ENCODE assay signal across 1 cellular context in genomic region chr10:99620713-99621453, GRCh38.
A peak's percentile ranks its signal among the peaks of the same experiment; 100 is the strongest.
TF ChIP-seq lines count a peak whose summit lies in the region.

No MANE protein-coding gene starts in this region.

TF ChIP-seq in HEK293, 187 proteins besides CTCF, POLR2A, EP300 and RAD21 (continued from another document):
- TF ChIP-seq, protein P1, sequence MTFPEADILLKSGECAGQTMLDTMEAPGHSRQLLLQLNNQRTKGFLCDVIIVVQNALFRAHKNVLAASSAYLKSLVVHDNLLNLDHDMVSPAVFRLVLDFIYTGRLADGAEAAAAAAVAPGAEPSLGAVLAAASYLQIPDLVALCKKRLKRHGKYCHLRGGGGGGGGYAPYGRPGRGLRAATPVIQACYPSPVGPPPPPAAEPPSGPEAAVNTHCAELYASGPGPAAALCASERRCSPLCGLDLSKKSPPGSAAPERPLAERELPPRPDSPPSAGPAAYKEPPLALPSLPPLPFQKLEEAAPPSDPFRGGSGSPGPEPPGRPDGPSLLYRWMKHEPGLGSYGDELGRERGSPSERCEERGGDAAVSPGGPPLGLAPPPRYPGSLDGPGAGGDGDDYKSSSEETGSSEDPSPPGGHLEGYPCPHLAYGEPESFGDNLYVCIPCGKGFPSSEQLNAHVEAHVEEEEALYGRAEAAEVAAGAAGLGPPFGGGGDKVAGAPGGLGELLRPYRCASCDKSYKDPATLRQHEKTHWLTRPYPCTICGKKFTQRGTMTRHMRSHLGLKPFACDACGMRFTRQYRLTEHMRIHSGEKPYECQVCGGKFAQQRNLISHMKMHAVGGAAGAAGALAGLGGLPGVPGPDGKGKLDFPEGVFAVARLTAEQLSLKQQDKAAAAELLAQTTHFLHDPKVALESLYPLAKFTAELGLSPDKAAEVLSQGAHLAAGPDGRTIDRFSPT (tag by site-specific recombination; IDR thresholded peaks at IDR 0.05), result no peak
- TF ChIP-seq ZNF184 (tag by site-specific recombination; IDR thresholded peaks at IDR 0.05), result 0 out of 2 replicates have a peak, but pooled peaks have one; percentile 26
- TF ChIP-seq ZNF335 (tag by site-specific recombination; conservative IDR thresholded peaks at IDR 0.05), result no peak; the same call in 1 of the 2 replicates
- no peak for TF ChIP-seq ZNF155 (tag by site-specific recombination; IDR thresholded peaks at IDR 0.05)
- peak; percentile 67 for TF ChIP-seq ZNF394 (tag by site-specific recombination; IDR thresholded peaks at IDR 0.05; ENCODE audit: borderline replicate concordance)
- TF ChIP-seq ZNF660 (tag by site-specific recombination; IDR thresholded peaks at IDR 0.05), result peak; percentile 45; the same call in 1 of the 2 replicates
- peak; percentile 89; the same call in 1 of the 2 replicates for TF ChIP-seq ZFP37 (tag by site-specific recombination; IDR thresholded peaks at IDR 0.05)
- peak; percentile 81 for TF ChIP-seq ZNF610 (tag by site-specific recombination; IDR thresholded peaks at IDR 0.05; ENCODE audit: borderline replicate concordance)
- TF ChIP-seq, protein P2, sequence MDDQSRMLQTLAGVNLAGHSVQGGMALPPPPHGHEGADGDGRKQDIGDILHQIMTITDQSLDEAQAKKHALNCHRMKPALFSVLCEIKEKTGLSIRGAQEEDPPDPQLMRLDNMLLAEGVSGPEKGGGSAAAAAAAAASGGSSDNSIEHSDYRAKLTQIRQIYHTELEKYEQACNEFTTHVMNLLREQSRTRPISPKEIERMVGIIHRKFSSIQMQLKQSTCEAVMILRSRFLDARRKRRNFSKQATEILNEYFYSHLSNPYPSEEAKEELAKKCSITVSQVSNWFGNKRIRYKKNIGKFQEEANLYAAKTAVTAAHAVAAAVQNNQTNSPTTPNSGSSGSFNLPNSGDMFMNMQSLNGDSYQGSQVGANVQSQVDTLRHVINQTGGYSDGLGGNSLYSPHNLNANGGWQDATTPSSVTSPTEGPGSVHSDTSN (CRISPR knock-in tag; IDR thresholded peaks at IDR 0.05), result peak; percentile 38; the same call in 1 of the 2 replicates
- TF ChIP-seq ZNF501 (tag by site-specific recombination; IDR thresholded peaks at IDR 0.05), result peak; percentile 98
- TF ChIP-seq ZSCAN30 (tag by site-specific recombination; IDR thresholded peaks at IDR 0.05), result peak; percentile 92; the same call in 1 of the 2 replicates
- TF ChIP-seq ZNF24 (tag by site-specific recombination; IDR thresholded peaks at IDR 0.05), result peak; percentile 99
- TF ChIP-seq GLI4 (tag by site-specific recombination; IDR thresholded peaks at IDR 0.05), result peak; percentile 70; the same call in 1 of the 2 replicates
- TF ChIP-seq ZNF121 (tag by site-specific recombination; IDR thresholded peaks at IDR 0.05), result peak; percentile 52; the same call in 1 of the 2 replicates
- TF ChIP-seq ZNF354C (tag by site-specific recombination; IDR thresholded peaks at IDR 0.05; ENCODE audit: borderline replicate concordance, low read depth), result no peak
- peak; percentile 71; the same call in 1 of the 2 replicates for TF ChIP-seq ZNF391 (tag by site-specific recombination; IDR thresholded peaks at IDR 0.05; ENCODE audit: borderline replicate concordance, low read depth)
- TF ChIP-seq, protein P3, sequence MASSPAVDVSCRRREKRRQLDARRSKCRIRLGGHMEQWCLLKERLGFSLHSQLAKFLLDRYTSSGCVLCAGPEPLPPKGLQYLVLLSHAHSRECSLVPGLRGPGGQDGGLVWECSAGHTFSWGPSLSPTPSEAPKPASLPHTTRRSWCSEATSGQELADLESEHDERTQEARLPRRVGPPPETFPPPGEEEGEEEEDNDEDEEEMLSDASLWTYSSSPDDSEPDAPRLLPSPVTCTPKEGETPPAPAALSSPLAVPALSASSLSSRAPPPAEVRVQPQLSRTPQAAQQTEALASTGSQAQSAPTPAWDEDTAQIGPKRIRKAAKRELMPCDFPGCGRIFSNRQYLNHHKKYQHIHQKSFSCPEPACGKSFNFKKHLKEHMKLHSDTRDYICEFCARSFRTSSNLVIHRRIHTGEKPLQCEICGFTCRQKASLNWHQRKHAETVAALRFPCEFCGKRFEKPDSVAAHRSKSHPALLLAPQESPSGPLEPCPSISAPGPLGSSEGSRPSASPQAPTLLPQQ (tag by site-specific recombination; IDR thresholded peaks at IDR 0.05), result peak; percentile 80
- TF ChIP-seq, protein P4, sequence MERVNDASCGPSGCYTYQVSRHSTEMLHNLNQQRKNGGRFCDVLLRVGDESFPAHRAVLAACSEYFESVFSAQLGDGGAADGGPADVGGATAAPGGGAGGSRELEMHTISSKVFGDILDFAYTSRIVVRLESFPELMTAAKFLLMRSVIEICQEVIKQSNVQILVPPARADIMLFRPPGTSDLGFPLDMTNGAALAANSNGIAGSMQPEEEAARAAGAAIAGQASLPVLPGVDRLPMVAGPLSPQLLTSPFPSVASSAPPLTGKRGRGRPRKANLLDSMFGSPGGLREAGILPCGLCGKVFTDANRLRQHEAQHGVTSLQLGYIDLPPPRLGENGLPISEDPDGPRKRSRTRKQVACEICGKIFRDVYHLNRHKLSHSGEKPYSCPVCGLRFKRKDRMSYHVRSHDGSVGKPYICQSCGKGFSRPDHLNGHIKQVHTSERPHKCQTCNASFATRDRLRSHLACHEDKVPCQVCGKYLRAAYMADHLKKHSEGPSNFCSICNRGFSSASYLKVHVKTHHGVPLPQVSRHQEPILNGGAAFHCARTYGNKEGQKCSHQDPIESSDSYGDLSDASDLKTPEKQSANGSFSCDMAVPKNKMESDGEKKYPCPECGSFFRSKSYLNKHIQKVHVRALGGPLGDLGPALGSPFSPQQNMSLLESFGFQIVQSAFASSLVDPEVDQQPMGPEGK (tag by site-specific recombination; IDR thresholded peaks at IDR 0.05), result peak; percentile 85
- peak; percentile 8; the same call in 1 of the 2 replicates for TF ChIP-seq OSR2 (tag by site-specific recombination; IDR thresholded peaks at IDR 0.05)
- TF ChIP-seq GLIS2 (tag by site-specific recombination; IDR thresholded peaks at IDR 0.05), result peak; percentile 55
- TF ChIP-seq ZNF513 (tag by site-specific recombination; IDR thresholded peaks at IDR 0.05), result peak; percentile 72
- 0 out of 2 replicates have a peak, but pooled peaks have one; percentile 84 for TF ChIP-seq ZNF280D (tag by site-specific recombination; IDR thresholded peaks at IDR 0.05)
- TF ChIP-seq ZSCAN16 (tag by site-specific recombination; IDR thresholded peaks at IDR 0.05), result no peak
- TF ChIP-seq ZNF2 (tag by site-specific recombination; IDR thresholded peaks at IDR 0.05), result peak; percentile 89
